8 cellular contexts compared by ENCODE assay signal in genomic region chr6:166999145-166999844, GRCh38. TPM values are rescaled to one million over a fixed set of nuclear protein-coding genes. Genes with fewer than 3 reads are reported as not detected.
A peak's percentile ranks its signal among the peaks of the same experiment; 100 is the strongest.
DNase-seq lines count a peak whose midpoint lies in the region; ATAC-seq and TF ChIP-seq lines count a peak whose summit lies in the region.

TSS of gene CEP43 (plus strand) at chr6:166999397. CDS start at chr6:166999413, 16 bp downstream.

- H3K36me3 ChIP-seq in adrenal gland (replicated peaks in 1 of 2) = no peaks in the 10 kb centered on the region
- peaks cover 0 to 21% (median 0%) of the 10 kb centered on the region in 9 donors for H3K36me3 ChIP-seq in heart right ventricle
- H3K36me3 ChIP-seq in upper lobe of left lung = no peaks in the 10 kb centered on the region

- no peaks in the 10 kb centered on the region for H3K9me3 ChIP-seq in adrenal gland (replicated peaks in 1 of 3)
- no peaks in the 10 kb centered on the region for H3K9me3 ChIP-seq in heart right ventricle
- H3K9me3 ChIP-seq in upper lobe of left lung = no peaks in the 10 kb centered on the region

- TF ChIP-seq CTCF in GM12865 (IDR thresholded peaks at IDR 0.05; ENCODE audit: insufficient read depth, low read depth, low read length, missing control alignments) = no peak
- TF ChIP-seq CTCF in adrenal gland (IDR thresholded peaks at IDR 0.05) = peak in 2 of 6 experiments; percentile 8 to 45
- peak in 2 of 9 donors; percentile 15 to 25 for TF ChIP-seq CTCF in heart right ventricle (IDR thresholded peaks at IDR 0.05)
- TF ChIP-seq CTCF in upper lobe of left lung (IDR thresholded peaks at IDR 0.05) = peak in 3 of 6 experiments; percentile 27 to 49 (median 41)

- H3K27ac Mint-ChIP-seq in T-cell = peak within 1 kb of the TSS; percentile 72 to 76

- no peaks in the 10 kb centered on the region for H3K27me3 Mint-ChIP-seq in T-cell

- 0 to 1% methylated on average over 86 to 87 of the region's 87 CpGs; no CpG with 5 or more reads in 2 of the 4 donors for WGBS in adrenal gland, 4 donors
- 0 to 1% methylated on average over 77 to 87 of the region's 87 CpGs for WGBS in heart right ventricle, 2 donors
- WGBS in upper lobe of left lung, 2 donors = 1% methylated on average over 56 of the region's 87 CpGs; no CpG with 5 or more reads in 1 of the 2 donors

- H3K4me3 ChIP-seq in GM12865 (ENCODE audit: low read depth, low read length) (peak within 1 kb of the TSS; percentile 93), adrenal gland (peak within 1 kb of the TSS; percentile 81 to 97 (median 86)), heart right ventricle (peak within 1 kb of the TSS; percentile 75 to 97 (median 90)), upper lobe of left lung (peak within 1 kb of the TSS; percentile 87 to 98 (median 91))

- no peaks in the 10 kb centered on the region for H3K27me3 ChIP-seq in adrenal gland
- H3K27me3 ChIP-seq in heart right ventricle = no peaks in the 10 kb centered on the region
- H3K27me3 ChIP-seq in upper lobe of left lung = no peaks in the 10 kb centered on the region

- peak within 1 kb of the TSS in 4 of 5 donors; percentile 60 to 77 (median 70) for H3K27ac ChIP-seq in adrenal gland
- H3K27ac ChIP-seq in heart right ventricle = peak within 1 kb of the TSS in 9 of 10 donors; percentile 21 to 90 (median 78)
- peak within 1 kb of the TSS; percentile 68 to 85 (median 70) for H3K27ac ChIP-seq in upper lobe of left lung

- intact Hi-C loops in adrenal gland (cut with DNase I) = loop anchor here (5.0 to 10.0 kb wide), 2 partner anchors 143 to 146 kb away; no protein-coding TSS in a partner anchor
- intact Hi-C loops in heart right ventricle (cut with DNase I) = loop anchor here in 7 of 10 donors (5.0 to 10.0 kb wide), 4 partner anchors 42 to 146 kb away; partner anchors contain the start of gene RNASET2 (in 3 of the 7)
- intact Hi-C loops in posterior cingulate gyrus (cut with DNase I) = loop anchor here (5.0 kb wide), 1 partner anchor 42 kb away; the partner anchor contains the start of gene RNASET2

- CTCF ChIA-PET in T-cell (lab: Charles Lee) = interaction anchor here (0.8 to 1.7 kb wide), 11 partner anchors 10 to 618 kb away, joined by 3 to 27 read pairs (median 3); no protein-coding TSS in a partner anchor

- peak within 1 kb of the TSS; percentile 84 to 89 (median 85) for H3K4me3 Mint-ChIP-seq in T-cell

- H3K4me1 Mint-ChIP-seq in T-cell = peaks cover 30 to 40% (median 32%) of the 10 kb centered on the region in 3 donors

- peaks cover 3 to 32% of the 10 kb centered on the region in 2 donors for H3K4me1 ChIP-seq in adrenal gland (replicated peaks in 1 of 2)
- peaks cover 0 to 29% (median 21%) of the 10 kb centered on the region in 9 donors for H3K4me1 ChIP-seq in heart right ventricle
- H3K4me1 ChIP-seq in upper lobe of left lung = peaks cover 7 to 26% (median 15%) of the 10 kb centered on the region in 4 donors

- POLR2A ChIA-PET in T-cell (lab: Charles Lee) = interaction anchor here (0.6 to 1.1 kb wide), 2 partner anchors 43 to 406 kb away, joined by 3 to 4 read pairs; no protein-coding TSS in a partner anchor

- DNase-seq in GM12865 (ENCODE audit: low read depth) (peak; percentile 98), NCI-H1436 (lab: John Stamatoyannopoulos, UW) (peak; percentile 89), T-cell (peak; percentile 58 to 87 (median 75)), adrenal gland (peak; percentile 94 to 96 (median 95)), heart right ventricle (peak; percentile 94 to 96), posterior cingulate gyrus (peak; percentile 80 to 99 (median 92)), upper lobe of left lung (peak; percentile 96 to 99)

- peak; percentile 29 to 54 for TF ChIP-seq POLR2A in adrenal gland (IDR thresholded peaks at IDR 0.05)
- peak in 1 of 4 donors; percentile 73 for TF ChIP-seq POLR2A in upper lobe of left lung (IDR thresholded peaks at IDR 0.05)

- no peaks in the 10 kb centered on the region for H3K9me3 Mint-ChIP-seq in T-cell

- ATAC-seq in HG02798 (IDR thresholded peaks at IDR 0.05; ENCODE audit: poor library complexity, unreplicated experiment) (peak; percentile 93), T-cell (replicated peaks in 1 of 4) (peak; percentile 91 to 96 (median 96)), heart right ventricle (peak; percentile 98 to 99 (median 99)), upper lobe of left lung (ENCODE audit: low FRiP score in 2 of 2) (peak; percentile 98 to 99)

- H3K36me3 Mint-ChIP-seq in T-cell = peaks cover 9% of the 10 kb centered on the region

- TF ChIP-seq EP300 in upper lobe of left lung (IDR thresholded peaks at IDR 0.05) = no peak

RNA-seq across cellular contexts. Expression of gene CEP43, which starts in this region (rescaled TPM):
- total RNA-seq in T-cell (10 to 100 TPM; 12.3 to 15.9 (median 14.8) TPM), adrenal gland (10 to 100 TPM; 12.7 to 36.7 (median 16.6) TPM), heart right ventricle (10 to 100 TPM in 6 of 10 donors, 1 to 10 TPM in 4; 7.5 to 15.0 (median 10.4) TPM), upper lobe of left lung (10 to 100 TPM in 4 of 6 donors, 1 to 10 TPM in 2; 7.8 to 70.2 (median 14.1) TPM)
- polyA plus RNA-seq in adrenal gland (10 to 100 TPM; 10.1 to 20.5 (median 12.9) TPM), heart right ventricle (1 to 10 TPM; 7.8 to 8.8 TPM)

Comparison
In these comparisons a context has a peak if more than half of its experiments do, and no peak if none do; other contexts are left out.
1. Peak in every context shown above with its lines: DNase-seq, ATAC-seq, H3K4me3 ChIP-seq and H3K27ac ChIP-seq.